9 cellular contexts compared by ENCODE assay signal in genomic region chr17:21402166-21402571, GRCh38. TPM values are rescaled to one million over a fixed set of nuclear protein-coding genes. Genes with fewer than 3 reads are reported as not detected.
DNase-seq lines count a peak whose midpoint lies in the region; ATAC-seq and TF ChIP-seq lines count a peak whose summit lies in the region.
"Not testable (repeated sequence)": the region's sequence is repeated elsewhere in the genome, so short reads cannot be mapped to it uniquely, and the experiment has no call there.
"Had no signal": no experiment of that assay in that cellular context is flagged by ENCODE, and none has a peak within 500 bp of the region (broad histone marks: within the 10 kb centered on the region; RNA-seq: fewer than 3 reads in every experiment).

No MANE protein-coding gene starts in this region.

- H3K4me3 ChIP-seq in mesodermal cell (ENCODE audit: extremely low read depth, insufficient read depth, low read length, poor library complexity, severe bottlenecking); retinal pigment epithelial cell (ENCODE audit: low read length); aorta (ENCODE audit: low read length in 2 of 2): not testable (repeated sequence)

- peak; percentile 87 for ATAC-seq in aorta (ENCODE audit: low FRiP score)

- DNase-seq in Daoy (ENCODE audit: low read depth) (peak; percentile 100), LHCN-M2 (ENCODE audit: low read depth) (peak; percentile 82), SW 1271 (lab: John Stamatoyannopoulos, UW) (peak; percentile 68 to 77), dedifferentiated amniotic fluid mesenchymal stem cell (ENCODE audit: extremely low spot score) (peak; percentile 90), glomerular visceral epithelial cell (ENCODE audit: extremely low spot score) (peak; percentile 88), retinal pigment epithelial cell (ENCODE audit: low read depth) (peak; percentile 82), aorta (peak; percentile 92 to 95)

- H3K36me3 ChIP-seq in mesodermal cell (ENCODE audit: control insufficient read depth, insufficient read depth, low read length); aorta (ENCODE audit: control insufficient read depth in 1 of 2, insufficient read depth in 2 of 2, low read length in 1 of 2): not testable (repeated sequence)

- not testable (repeated sequence) for H3K9me3 ChIP-seq in mesodermal cell (ENCODE audit: control insufficient read depth, low read length); aorta (ENCODE audit: control insufficient read depth, low read length)

- intact Hi-C loops in aorta (cut with DNase I) = loop anchor here (5.0 kb wide), 1 partner anchor 285 kb away; no protein-coding TSS in a partner anchor

- not testable (repeated sequence) for TF ChIP-seq CTCF in retinal pigment epithelial cell (conservative IDR thresholded peaks at IDR 0.05; ENCODE audit: low read depth, low read length)

- peak overlapping the region; percentile 6 for H3K27ac ChIP-seq in mesodermal cell (ENCODE audit: low read depth, low read length, severe bottlenecking)
- H3K27ac ChIP-seq in aorta (ENCODE audit: low read depth in 1 of 2, low read length in 2 of 2) = not testable (repeated sequence)

- WGBS in mesodermal cell (ENCODE audit: insufficient coverage in 2 of 2), 2 experiments = 70 to 71% methylated on average over 7 to 8 of the region's 8 CpGs
- WGBS in aorta, 2 donors = 27 to 33% methylated on average over 8 of the region's 8 CpGs

- H3K4me1 ChIP-seq in mesodermal cell (ENCODE audit: control insufficient read depth, insufficient read depth, low read length, poor library complexity, severe bottlenecking) = peaks cover 10% of the 10 kb centered on the region
- not testable (repeated sequence) for H3K4me1 ChIP-seq in aorta (ENCODE audit: control insufficient read depth in 1 of 2, insufficient read depth in 2 of 2, low read length in 2 of 2)

- H3K27me3 ChIP-seq in aorta (ENCODE audit: control insufficient read depth in 1 of 2, insufficient read depth in 2 of 2, low read length in 1 of 2) = not testable (repeated sequence)

RNA-seq across cellular contexts. Expression of gene KCNJ12, which starts 26.0 kb away (rescaled TPM):
- total RNA-seq in Daoy (2014; rRNA removed; shearing (Covaris generic)) = 2.8 and 2.9 TPM in 2 replicates
- total RNA-seq in LHCN-M2 (2014; rRNA removed) (0.64 and 0.98 TPM in 2 replicates), aorta (1 to 10 TPM; 2.9 to 4.0 TPM)
- 0.33 TPM for polyA plus RNA-seq in LHCN-M2 (2012)
- polyA plus RNA-seq in mesodermal cell (2013, experiment 1 of 2) = 0.96 TPM
- polyA plus RNA-seq in mesodermal cell (2013, experiment 2 of 2) = 0.81 TPM
- under 1 TPM in 1 of 2 donors, not detected in 1; 0.13 TPM for polyA plus RNA-seq in aorta
- total RNA-seq: activated CD4-positive, alpha-beta T cell treated with anti-CD3 and anti-CD28 coated beads for 36 hours had no signal
